Comparison of ENCODE assay signal across 13 cellular contexts in the genomic region with DNA sequence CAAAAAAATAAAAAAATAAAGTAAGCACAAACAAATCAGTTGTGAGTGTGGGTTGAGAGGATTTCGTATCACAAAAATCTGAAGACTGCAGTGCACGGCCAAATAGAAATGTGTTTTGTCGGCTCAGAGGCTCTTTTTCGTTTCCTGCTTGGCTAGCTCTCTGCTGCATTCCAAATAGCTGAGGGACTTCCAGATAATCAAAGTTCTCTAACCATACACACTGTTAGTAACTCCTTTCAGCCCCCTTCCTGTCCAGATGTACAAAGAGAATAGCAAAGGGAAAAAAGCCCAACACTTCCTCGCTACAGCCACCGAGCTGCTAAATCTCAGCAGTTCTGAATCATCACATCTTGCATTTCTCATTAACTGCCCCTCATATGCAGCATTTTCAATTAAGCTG.
DNase-seq lines count a peak whose midpoint lies in the region; ATAC-seq and FAIRE-seq lines count a peak whose summit lies in the region.
"Had no signal": no experiment of that assay in that cellular context is flagged by ENCODE, and none has a peak within 500 bp of the region (broad histone marks: within the 10 kb centered on the region; RNA-seq: fewer than 3 reads in every experiment).

No MANE protein-coding gene starts in this region.

- DNase-seq in HCEC 1CT (peak; percentile 31), islet precursor cell (peak; percentile 66), superior temporal gyrus (ENCODE audit: extremely low spot score) (peak; percentile 38), NCI-H1436 (lab: John Stamatoyannopoulos, UW) (no peak)
- DNase-seq in activated CD4-positive, CD25-positive, alpha-beta regulatory T cell (lab: John Stamatoyannopoulos, UW) = no peak
- DNase-seq: caudate nucleus, COR-L47, lower lobe of right lung had no signal

- ATAC-seq in GM19397 (IDR thresholded peaks at IDR 0.05; ENCODE audit: unreplicated experiment) (no peak), GM18502 (IDR thresholded peaks at IDR 0.05; ENCODE audit: poor library complexity, unreplicated experiment) (no peak)
- ATAC-seq: lower lobe of right lung, Panc1 had no signal

- peak; percentile 94 for FAIRE-seq in endometrium (lab: Jason Lieb, UNC)
- FAIRE-seq: frontal cortex had no signal

Comparison
In these comparisons a context has a peak if more than half of its experiments do, and no peak if none do; other contexts are left out.
1. DNase-seq: peak in HCEC 1CT (single experiment), islet precursor cell (single experiment) and superior temporal gyrus (single experiment); none in NCI-H1436 (single experiment) and activated CD4-positive, CD25-positive, alpha-beta regulatory T cell (0 of 4).